In genomic region chr16:30896203-30896889, GRCh38 we compare ENCODE assay signal across 8 cellular contexts. TPM values are rescaled to one million over a fixed set of nuclear protein-coding genes. Genes with fewer than 3 reads are reported as not detected.
DNase-seq lines count a peak whose midpoint lies in the region; ATAC-seq and TF ChIP-seq lines count a peak whose summit lies in the region.

Gene CTF1, plus strand, starts transcription at chr16:30896614. Its CDS starts 30 bp downstream, at chr16:30896644.

- peaks cover 9% of the 10 kb centered on the region for H3K79me2 ChIP-seq in parathyroid adenoma

- H3K4me1 Mint-ChIP-seq in CD14-positive monocyte, result peaks cover 52% of the 10 kb centered on the region

- intact Hi-C loops in CD14-positive monocyte (cut with micrococcal nuclease), result loop anchor here (2.0 kb wide), 2 partner anchors 22 to 26 kb away; partner anchors contain the start of gene FBXL19 (in 2 of the 2)
- intact Hi-C loops in ascending aorta (cut with DNase I), result loop anchor here (1.0 to 2.0 kb wide), 3 partner anchors 26 to 198 kb away; partner anchors contain the start of gene SRCAP
- intact Hi-C loops in right cardiac atrium (cut with DNase I), result loop anchor here in 1 of 4 donors (10.0 kb wide), 1 partner anchor 112 kb away; the partner anchor contains the start of gene ZNF629

- H3K27ac Mint-ChIP-seq in CD14-positive monocyte, result peak within 1 kb of the TSS; percentile 80 to 96 (median 90)

- ATAC-seq in right cardiac atrium, result peak; percentile 68 to 79

- peak within 1 kb of the TSS; percentile 85 to 92 for H3K4me3 Mint-ChIP-seq in CD14-positive monocyte

- H3K4me2 ChIP-seq in parathyroid adenoma (ENCODE audit: low read length), result peak within 1 kb of the TSS; percentile 99

- H3K36me3 Mint-ChIP-seq in CD14-positive monocyte, result peaks cover 4 to 7% of the 10 kb centered on the region in 2 donors

- H3K27me3 Mint-ChIP-seq in CD14-positive monocyte (ENCODE audit: low read depth in 3 of 3), result peaks cover 0 to 5% (median 0%) of the 10 kb centered on the region in 3 donors

- no peak for TF ChIP-seq CTCF in CD14-positive monocyte (IDR thresholded peaks at IDR 0.05)
- TF ChIP-seq CTCF in ascending aorta (IDR thresholded peaks at IDR 0.05), result no peak
- TF ChIP-seq CTCF in parathyroid adenoma (IDR thresholded peaks at IDR 0.05), result no peak

- 11% methylated on average over 36 of the region's 36 CpGs for WGBS in right cardiac atrium

- H3K27me3 ChIP-seq in ascending aorta (no peaks in the 10 kb centered on the region), right cardiac atrium (ENCODE audit: control insufficient read depth, insufficient read depth) (no peaks in the 10 kb centered on the region), parathyroid adenoma (ENCODE audit: control insufficient read depth, insufficient read depth, low read length) (no peaks in the 10 kb centered on the region)

- H3K9ac ChIP-seq in parathyroid adenoma, result peak within 1 kb of the TSS; percentile 50

- peaks cover 5 to 9% of the 10 kb centered on the region in 2 donors for H3K36me3 ChIP-seq in ascending aorta
- H3K36me3 ChIP-seq in parathyroid adenoma (ENCODE audit: control insufficient read depth, insufficient read depth, low read length), result no peaks in the 10 kb centered on the region

- DNase-seq in CD14-positive monocyte (ENCODE audit: low spot score) (no peak), ascending aorta (ENCODE audit: low spot score in 2 of 2) (peak; percentile 38 to 92), right cardiac atrium (peak; percentile 81 to 93 (median 92)), NCI-H2081 treated with DMSO at 0.1 percent for 48 hours (lab: John Stamatoyannopoulos, UW) (no peak), NCI-H128 (lab: John Stamatoyannopoulos, UW; ENCODE audit: unreplicated experiment) (no peak), NCI-H187 treated with DMSO at 0.1 percent for 48 hours (lab: John Stamatoyannopoulos, UW) (no peak)
- no peak for DNase-seq in Jurkat, Clone E6-1 (ENCODE audit: low read depth, low spot score)

- H3K4me1 ChIP-seq in ascending aorta (peaks cover 20 to 32% of the 10 kb centered on the region in 2 donors), right cardiac atrium (ENCODE audit: control insufficient read depth, insufficient read depth, low read length) (peaks cover 5% of the 10 kb centered on the region), parathyroid adenoma (peaks cover 21% of the 10 kb centered on the region)

- H2AFZ ChIP-seq in parathyroid adenoma, result peak within 1 kb of the TSS; percentile 92

- H3K27ac ChIP-seq in ascending aorta, result peak within 1 kb of the TSS; percentile 99
- peak within 1 kb of the TSS; percentile 98 for H3K27ac ChIP-seq in right cardiac atrium (ENCODE audit: low read length)
- H3K27ac ChIP-seq in parathyroid adenoma, result peak within 1 kb of the TSS; percentile 96

- no peaks in the 10 kb centered on the region for H3K9me3 ChIP-seq in ascending aorta
- H3K9me3 ChIP-seq in right cardiac atrium (ENCODE audit: control insufficient read depth, low read length), result no peaks in the 10 kb centered on the region
- no peaks in the 10 kb centered on the region for H3K9me3 ChIP-seq in parathyroid adenoma (ENCODE audit: control insufficient read depth, low read length)

- peaks cover 0 to 2% (median 0%) of the 10 kb centered on the region in 7 donors for H3K9me3 Mint-ChIP-seq in CD14-positive monocyte

- H3K4me3 ChIP-seq in Jurkat, Clone E6-1 (ENCODE audit: low read length), result peak within 1 kb of the TSS; percentile 45
- H3K4me3 ChIP-seq in ascending aorta (peak within 1 kb of the TSS; percentile 62 to 73), right cardiac atrium (ENCODE audit: low read length) (peak within 1 kb of the TSS; percentile 67), parathyroid adenoma (ENCODE audit: low read depth, low read length) (peak within 1 kb of the TSS; percentile 80)

RNA-seq across cellular contexts. Expression of gene CTF1, which starts in this region (rescaled TPM):
- polyA plus RNA-seq in CD14-positive monocyte (not detected), right cardiac atrium (13.1 TPM)
- polyA plus RNA-seq in Jurkat, Clone E6-1 (2012; ENCODE audit: insufficient read depth, insufficient read length), result not detected
- total RNA-seq in ascending aorta (0.21 TPM), right cardiac atrium (1 to 10 TPM; 7.4 to 9.8 (median 9.1) TPM)

Comparison
In these comparisons a context has a peak if more than half of its experiments do, and no peak if none do; other contexts are left out.
1. RNA of gene CTF1 (polyA plus RNA-seq): 13.1 TPM in right cardiac atrium (single experiment); not detected in CD14-positive monocyte; every median in the first group is over 10 times any median in the second.
2. Peak in DNase-seq, H3K4me3 ChIP-seq and H3K27ac ChIP-seq in ascending aorta; RNA of the gene not detected or under 1 TPM.
3. DNase-seq: peak in right cardiac atrium (3 of 3); none in CD14-positive monocyte (single experiment), Jurkat, Clone E6-1 (single experiment), NCI-H2081 treated with DMSO at 0.1 percent for 48 hours (single experiment), NCI-H128 (single experiment) and NCI-H187 treated with DMSO at 0.1 percent for 48 hours (single experiment).
4. Peak in every context shown above with its lines, with median percentiles within 50 percentile points of each other: H3K4me3 ChIP-seq and H3K27ac ChIP-seq.